In the genomic region with DNA sequence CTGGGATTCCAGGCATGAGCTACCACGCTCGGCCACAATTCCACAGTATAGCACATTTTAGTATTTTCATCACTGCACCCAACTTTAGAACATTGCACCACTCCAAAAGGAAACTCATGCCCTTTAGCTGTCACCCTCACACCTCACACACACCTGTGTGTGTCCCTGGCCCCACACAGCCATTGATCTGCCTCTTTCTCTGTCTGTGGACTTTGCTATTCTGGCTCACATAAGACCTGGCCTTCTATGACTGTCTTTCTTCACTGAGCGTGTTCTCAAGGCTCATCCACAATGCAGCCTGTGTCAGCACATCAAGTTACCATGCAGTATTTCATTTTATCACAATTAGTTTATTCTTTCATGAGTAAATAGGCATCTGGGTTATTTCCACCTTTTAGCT, we compare ENCODE assay signal across 9 cellular contexts.
"Had no signal": no experiment of that assay in that cellular context is flagged by ENCODE, and none has a peak within 500 bp of the region (broad histone marks: within the 10 kb centered on the region; RNA-seq: fewer than 3 reads in every experiment).

No MANE protein-coding gene starts in this region.

- H3K36me3 Mint-ChIP-seq: IgD-negative memory B cell had no signal

- H3K9ac ChIP-seq: KMS-11 had no signal

- H3K9me3 Mint-ChIP-seq: IgD-negative memory B cell had no signal

- H3K27ac ChIP-seq: HL-60, KMS-11 had no signal

- H3K4me2 ChIP-seq: KMS-11 had no signal

- H3K27ac Mint-ChIP-seq: IgD-negative memory B cell had no signal

- ATAC-seq: K562 had no signal

- H3K4me3 Mint-ChIP-seq: IgD-negative memory B cell had no signal

- H3K4me3 ChIP-seq: K562 had no signal

- DNase-seq: IMR-90, Karpas-422, KBM-7, KG1 had no signal

- H3K4me1 Mint-ChIP-seq: IgD-negative memory B cell had no signal

- FAIRE-seq: HTR-8/SVneo, K562 had no signal
